In the genomic region with DNA sequence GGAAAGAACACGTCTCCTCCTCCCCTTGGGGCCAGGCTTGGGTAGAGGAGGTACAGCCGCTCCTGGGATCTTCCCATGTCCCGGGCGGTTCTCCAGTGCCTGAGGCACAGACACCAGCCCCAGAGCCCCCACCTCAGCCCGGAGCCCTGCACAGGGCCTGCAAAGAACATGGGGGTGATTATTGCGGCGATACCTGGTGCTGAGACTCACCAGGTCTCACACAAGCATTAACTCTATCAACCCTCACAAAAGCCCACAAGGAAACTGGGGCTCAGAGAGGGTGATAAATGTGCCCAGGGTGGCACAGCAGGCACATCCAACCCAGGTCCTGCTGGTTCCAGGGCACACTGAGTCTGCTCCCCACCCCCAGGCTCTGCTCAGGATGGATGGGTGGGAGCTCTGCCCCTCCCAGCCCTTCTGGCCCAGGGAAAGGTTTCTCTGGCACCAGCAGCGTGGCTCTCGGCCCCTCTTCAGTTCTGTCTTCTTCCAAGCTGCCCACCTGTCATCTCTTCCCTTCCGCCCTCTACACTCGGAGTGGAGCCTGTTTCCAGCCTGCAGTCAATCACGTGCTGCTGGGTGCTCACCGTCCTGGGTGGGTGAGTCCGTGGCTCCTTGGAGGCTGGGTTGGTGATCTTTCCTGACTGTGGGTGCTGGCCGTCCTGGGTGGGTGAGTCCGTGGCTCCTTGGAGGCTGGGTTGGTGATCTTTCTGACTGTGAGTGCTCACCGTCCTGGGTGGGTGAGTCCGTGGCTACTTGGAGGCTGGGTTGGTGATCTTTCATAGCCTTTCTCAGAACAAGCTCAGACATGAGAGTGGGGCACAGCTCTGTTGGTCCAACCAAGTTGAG, we compare ENCODE assay signal across 29 cellular contexts. TPM values are rescaled to one million over a fixed set of nuclear protein-coding genes. Genes with fewer than 3 reads are reported as not detected.
"Had no signal": no experiment of that assay in that cellular context is flagged by ENCODE, and none has a peak within 500 bp of the region (broad histone marks: within the 10 kb centered on the region; RNA-seq: fewer than 3 reads in every experiment).

No MANE protein-coding gene starts in this region.

- H3K27ac Mint-ChIP-seq: activated naive CD4-positive, alpha-beta T cell treated with anti-CD3 and anti-CD28 coated beads, Interleukin-2, amount 10 ng/mL, durations not matched to agents 7 days and 5 days; activated naive CD8-positive, alpha-beta T cell treated with anti-CD3 and anti-CD28 coated beads, Interleukin-2, amount 10 ng/mL, durations not matched to agents 7 days and 5 days; activated T-helper 1 cell treated with anti-CD3 and anti-CD28 coated beads, Interleukin-12 subunit alpha, Interleukin-12 subunit beta, Interleukin-2, Interleukin-4 antibody, amounts not matched to agents 30 ng/mL and 10 ng/mL and 1 ng/mL, durations not matched to agents 14 hours and 24 hours and 36 hours; natural killer cell treated with Interleukin-12 subunit alpha and Interleukin-12 subunit beta and Interleukin-15 and Interleukin-18, amount 100 ng/mL, for 72 hours; stimulated activated naive CD8-positive, alpha-beta T cell treated with anti-CD3 and anti-CD28 coated beads, Interleukin-15, Interleukin-2, amounts not matched to agents 100 ng/mL and 50 ng/mL, for 24 hours had no signal

- H3K9me3 ChIP-seq: ascending aorta, lower lobe of right lung, neutrophil, pancreas, psoas muscle, upper lobe of right lung had no signal

- H3K27me3 Mint-ChIP-seq: activated naive CD8-positive, alpha-beta T cell treated with anti-CD3 and anti-CD28 coated beads, Interleukin-2, amount 10 ng/mL, durations not matched to agents 7 days and 5 days had no signal

- H3K4me3 ChIP-seq: ascending aorta, cardiac muscle cell, lower lobe of right lung, pancreas, psoas muscle, upper lobe of right lung had no signal

- DNase-seq: activated CD4-positive, alpha-beta T cell treated with anti-CD3 and anti-CD28 coated beads for 4 hours; activated CD4-positive, alpha-beta T cell treated with anti-CD3 and anti-CD28 coated beads, Interleukin-2, amount 50 U/mL, for 4 hours; activated CD8-positive, alpha-beta memory T cell treated with anti-CD3 and anti-CD28 coated beads, Interleukin-2, amount 50 U/mL, for 4 hours; activated gamma-delta T cell; activated naive CD4-positive, alpha-beta T cell treated with anti-CD3 and anti-CD28 coated beads, Interleukin-2, amount 10 ng/mL, durations not matched to agents 7 days and 5 days; activated naive CD8-positive, alpha-beta T cell treated with anti-CD3 and anti-CD28 coated beads, Interleukin-2, amount 10 ng/mL, durations not matched to agents 7 days and 5 days; activated T-cell treated with anti-CD3 and anti-CD28 coated beads, Interleukin-2, amount 50 U/mL, for 1 hour; cortex of kidney; foreskin fibroblast; hippocampal formation; lower lobe of right lung; mesenchymal stem cell; psoas muscle; stimulated activated CD4-positive, alpha-beta T cell treated with anti-CD3 and anti-CD28 coated beads, Interleukin-2, amount 100 ng/mL, for 48 hours; substantia nigra; T-helper 9 cell; upper lobe of right lung had no signal

- H3K36me3 ChIP-seq: ascending aorta, cardiac muscle cell, lower lobe of right lung, neutrophil, pancreas, upper lobe of right lung had no signal

- ATAC-seq: esophagus mucosa; lower lobe of right lung; natural killer cell treated with Interleukin-12 subunit alpha and Interleukin-12 subunit beta and Interleukin-15 and Interleukin-18, amount 100 ng/mL, for 72 hours; pancreas; psoas muscle had no signal

- H3K9me3 Mint-ChIP-seq: activated naive CD4-positive, alpha-beta T cell treated with anti-CD3 and anti-CD28 coated beads, Interleukin-2, amount 10 ng/mL, durations not matched to agents 7 days and 5 days; activated naive CD8-positive, alpha-beta T cell treated with anti-CD3 and anti-CD28 coated beads, Interleukin-2, amount 10 ng/mL, durations not matched to agents 7 days and 5 days; activated T-helper 1 cell treated with anti-CD3 and anti-CD28 coated beads, Interleukin-12 subunit alpha, Interleukin-12 subunit beta, Interleukin-2, Interleukin-4 antibody, amounts not matched to agents 30 ng/mL and 10 ng/mL and 1 ng/mL, durations not matched to agents 14 hours and 24 hours and 36 hours; natural killer cell treated with Interleukin-12 subunit alpha and Interleukin-12 subunit beta and Interleukin-15 and Interleukin-18, amount 100 ng/mL, for 72 hours; stimulated activated naive CD8-positive, alpha-beta T cell treated with anti-CD3 and anti-CD28 coated beads, Interleukin-15, Interleukin-2, amounts not matched to agents 100 ng/mL and 50 ng/mL, for 24 hours had no signal

- H3K4me1 ChIP-seq: ascending aorta, lower lobe of right lung, pancreas, psoas muscle, upper lobe of right lung had no signal

- H3K27me3 ChIP-seq: ascending aorta, cardiac muscle cell, pancreas had no signal

- H3K36me3 Mint-ChIP-seq: activated naive CD4-positive, alpha-beta T cell treated with anti-CD3 and anti-CD28 coated beads, Interleukin-2, amount 10 ng/mL, durations not matched to agents 7 days and 5 days; activated naive CD8-positive, alpha-beta T cell treated with anti-CD3 and anti-CD28 coated beads, Interleukin-2, amount 10 ng/mL, durations not matched to agents 7 days and 5 days; brain; natural killer cell treated with Interleukin-12 subunit alpha and Interleukin-12 subunit beta and Interleukin-15 and Interleukin-18, amount 100 ng/mL, for 72 hours had no signal

- H3K4me1 Mint-ChIP-seq: activated naive CD4-positive, alpha-beta T cell treated with anti-CD3 and anti-CD28 coated beads, Interleukin-2, amount 10 ng/mL, durations not matched to agents 7 days and 5 days; activated naive CD8-positive, alpha-beta T cell treated with anti-CD3 and anti-CD28 coated beads, Interleukin-2, amount 10 ng/mL, durations not matched to agents 7 days and 5 days had no signal

- H3K4me3 Mint-ChIP-seq: activated naive CD4-positive, alpha-beta T cell treated with anti-CD3 and anti-CD28 coated beads, Interleukin-2, amount 10 ng/mL, durations not matched to agents 7 days and 5 days; activated naive CD8-positive, alpha-beta T cell treated with anti-CD3 and anti-CD28 coated beads, Interleukin-2, amount 10 ng/mL, durations not matched to agents 7 days and 5 days; activated T-helper 1 cell treated with anti-CD3 and anti-CD28 coated beads, Interleukin-12 subunit alpha, Interleukin-12 subunit beta, Interleukin-2, Interleukin-4 antibody, amounts not matched to agents 30 ng/mL and 10 ng/mL and 1 ng/mL, durations not matched to agents 14 hours and 24 hours and 36 hours; brain; natural killer cell treated with Interleukin-12 subunit alpha and Interleukin-12 subunit beta and Interleukin-15 and Interleukin-18, amount 100 ng/mL, for 72 hours; stimulated activated naive CD8-positive, alpha-beta T cell treated with anti-CD3 and anti-CD28 coated beads, Interleukin-15, Interleukin-2, amounts not matched to agents 100 ng/mL and 50 ng/mL, for 24 hours had no signal

- H3K27ac ChIP-seq: ascending aorta, cardiac muscle cell, lower lobe of right lung, neutrophil, pancreas, psoas muscle, upper lobe of right lung, VCaP had no signal

RNA-seq across cellular contexts. Expression of gene AJAP1, which starts 53.6 kb away (rescaled TPM):
- total RNA-seq: activated naive CD8-positive, alpha-beta T cell treated with anti-CD3 and anti-CD28 coated beads, Interleukin-2, amount 10 ng/mL, durations not matched to agents 7 days and 5 days; activated T-helper 1 cell treated with anti-CD3 and anti-CD28 coated beads, Interleukin-12 subunit alpha, Interleukin-12 subunit beta, Interleukin-2, Interleukin-4 antibody, amounts not matched to agents 30 ng/mL and 10 ng/mL and 1 ng/mL, durations not matched to agents 14 hours and 24 hours and 36 hours; cardiac muscle cell; myocyte; natural killer cell treated with Interleukin-12 subunit alpha and Interleukin-12 subunit beta and Interleukin-15 and Interleukin-18, amount 100 ng/mL, for 72 hours; T-helper 1 cell treated with Interleukin-12 subunit alpha and Interleukin-12 subunit beta and Interleukin-4 antibody, amounts not matched to agents 30 ng/mL and 1 ng/mL, for 36 hours had no signal
- polyA plus RNA-seq: cardiac muscle cell had no signal
